In genomic region chr12:64081020-64081419, GRCh38 we compare ENCODE assay signal across 16 cellular contexts.
A peak's percentile ranks its signal among the peaks of the same experiment; 100 is the strongest.
DNase-seq lines count a peak whose midpoint lies in the region; ATAC-seq and TF ChIP-seq lines count a peak whose summit lies in the region.
"Had no signal": no experiment of that assay in that cellular context is flagged by ENCODE, and none has a peak within 500 bp of the region (broad histone marks: within the 10 kb centered on the region; RNA-seq: fewer than 3 reads in every experiment).

No MANE protein-coding gene starts in this region.

- H3K4me1 ChIP-seq in HUES6 (ENCODE audit: control insufficient read depth, insufficient read depth, low read length) (peaks cover 12% of the 10 kb centered on the region), breast epithelium (no peaks in the 10 kb centered on the region), left lung (peaks cover 0 to 13% of the 10 kb centered on the region in 2 donors), thyroid gland (peaks cover 40% of the 10 kb centered on the region in 2 donors)

- H3K9me3 Mint-ChIP-seq in stimulated activated memory B cell treated with anti-CD40 and anti-IgM and Interleukin-4, amounts not matched to agents 10 μg/mL and 1 μg/mL and 100 μg/mL, for 72 hours, result no peaks in the 10 kb centered on the region
- H3K9me3 Mint-ChIP-seq: T-helper 1 cell treated with Interleukin-12 subunit alpha and Interleukin-12 subunit beta and Interleukin-4 antibody, amounts not matched to agents 30 μg/mL and 1 μg/mL, for 36 hours had no signal

- no peak overlapping the region for H3K27ac Mint-ChIP-seq in stimulated activated memory B cell treated with anti-CD40 and anti-IgM and Interleukin-4, amounts not matched to agents 10 μg/mL and 1 μg/mL and 100 μg/mL, for 72 hours
- H3K27ac Mint-ChIP-seq: naive thymus-derived CD8-positive, alpha-beta T cell; stimulated activated naive B cell treated with anti-CD40 and anti-IgM and Interleukin-4, amounts not matched to agents 10 μg/mL and 1 μg/mL and 100 μg/mL, for 72 hours; T-helper 1 cell treated with Interleukin-12 subunit alpha and Interleukin-12 subunit beta and Interleukin-4 antibody, amounts not matched to agents 30 μg/mL and 1 μg/mL, for 36 hours had no signal

- H3K27me3 ChIP-seq in HUES6 (ENCODE audit: control insufficient read depth, insufficient read depth, low read length) (no peaks in the 10 kb centered on the region), breast epithelium (no peaks in the 10 kb centered on the region), left lung (no peaks in the 10 kb centered on the region), thyroid gland (no peaks in the 10 kb centered on the region)
- H3K27me3 ChIP-seq: gastrocnemius medialis had no signal

- no peak overlapping the region for H3K4me3 Mint-ChIP-seq in stimulated activated memory B cell treated with anti-CD40 and anti-IgM and Interleukin-4, amounts not matched to agents 10 μg/mL and 1 μg/mL and 100 μg/mL, for 72 hours
- H3K4me3 Mint-ChIP-seq: naive thymus-derived CD8-positive, alpha-beta T cell; stimulated activated naive B cell treated with anti-CD40 and anti-IgM and Interleukin-4, amounts not matched to agents 10 μg/mL and 1 μg/mL and 100 μg/mL, for 72 hours; T-helper 1 cell treated with Interleukin-12 subunit alpha and Interleukin-12 subunit beta and Interleukin-4 antibody, amounts not matched to agents 30 μg/mL and 1 μg/mL, for 36 hours had no signal

- no peaks in the 10 kb centered on the region for H3K27me3 Mint-ChIP-seq in stimulated activated memory B cell treated with anti-CD40 and anti-IgM and Interleukin-4, amounts not matched to agents 10 μg/mL and 1 μg/mL and 100 μg/mL, for 72 hours
- H3K27me3 Mint-ChIP-seq: stimulated activated naive B cell treated with anti-CD40 and anti-IgM and Interleukin-4, amounts not matched to agents 10 μg/mL and 1 μg/mL and 100 μg/mL, for 72 hours had no signal

- 91 to 96% methylated on average over 1 of the region's 1 CpG for WGBS in thyroid gland, 2 donors

- TF ChIP-seq CTCF in breast epithelium (IDR thresholded peaks at IDR 0.05) (no peak), left lung (IDR thresholded peaks at IDR 0.05) (no peak), thyroid gland (IDR thresholded peaks at IDR 0.05) (no peak)

- H3K4me3 ChIP-seq in HUES6 (ENCODE audit: low read depth, low read length) (no peak overlapping the region), breast epithelium (no peak overlapping the region), left lung (no peak overlapping the region), thyroid gland (replicated peaks in 1 of 3) (no peak overlapping the region)
- H3K4me3 ChIP-seq: gastrocnemius medialis had no signal

- no peaks in the 10 kb centered on the region; the same call in 1 of the 2 replicates for H3K36me3 ChIP-seq in HUES6 (ENCODE audit: control insufficient read depth, insufficient read depth, low read length)
- H3K36me3 ChIP-seq in breast epithelium, result no peaks in the 10 kb centered on the region
- H3K36me3 ChIP-seq in left lung, result no peaks in the 10 kb centered on the region
- H3K36me3 ChIP-seq in thyroid gland, result no peaks in the 10 kb centered on the region
- H3K36me3 ChIP-seq: gastrocnemius medialis had no signal

- H3K9ac ChIP-seq in HUES6 (ENCODE audit: low read length), result no peak overlapping the region

- H3K36me3 Mint-ChIP-seq in stimulated activated memory B cell treated with anti-CD40 and anti-IgM and Interleukin-4, amounts not matched to agents 10 μg/mL and 1 μg/mL and 100 μg/mL, for 72 hours, result no peaks in the 10 kb centered on the region
- H3K36me3 Mint-ChIP-seq: naive thymus-derived CD8-positive, alpha-beta T cell; stimulated activated naive B cell treated with anti-CD40 and anti-IgM and Interleukin-4, amounts not matched to agents 10 μg/mL and 1 μg/mL and 100 μg/mL, for 72 hours had no signal

- no peaks in the 10 kb centered on the region for H3K4me1 Mint-ChIP-seq in stimulated activated memory B cell treated with anti-CD40 and anti-IgM and Interleukin-4, amounts not matched to agents 10 μg/mL and 1 μg/mL and 100 μg/mL, for 72 hours
- H3K4me1 Mint-ChIP-seq: naive thymus-derived CD8-positive, alpha-beta T cell; stimulated activated naive B cell treated with anti-CD40 and anti-IgM and Interleukin-4, amounts not matched to agents 10 μg/mL and 1 μg/mL and 100 μg/mL, for 72 hours had no signal

- 0 out of 2 replicates have a peak overlapping the region, but pooled peaks have one; percentile 25 for H3K27ac ChIP-seq in HUES6 (ENCODE audit: low read depth, low read length)
- peak overlapping the region; percentile 68 to 71 for H3K27ac ChIP-seq in breast epithelium
- peak overlapping the region; percentile 38 to 49 for H3K27ac ChIP-seq in left lung
- peak overlapping the region; percentile 87 to 91 (median 88) for H3K27ac ChIP-seq in thyroid gland
- H3K27ac ChIP-seq: gastrocnemius medialis had no signal

- DNase-seq in breast epithelium (ENCODE audit: low spot score in 2 of 2), result no peak
- no peak for DNase-seq in left lung
- no peak for DNase-seq in thyroid gland
- no peak for DNase-seq in NCI-H510A treated with DMSO at 0.1 percent for 48 hours (lab: John Stamatoyannopoulos, UW)
- DNase-seq in central memory CD4-positive, alpha-beta T cell, result no peak
- DNase-seq: activated CD4-positive, CD25-positive, alpha-beta regulatory T cell; activated effector memory CD4-positive, alpha-beta T cell treated with anti-CD3 and anti-CD28 coated beads, Interleukin-2, amount 50 U/mL, for 16 hours; gastrocnemius medialis; naive thymus-derived CD8-positive, alpha-beta T cell; NCI-H187 treated with DMSO at 0.1 percent for 48 hours; SIG-M5; stimulated activated naive B cell treated with anti-CD40 and anti-IgM and Interleukin-4, amounts not matched to agents 10 μg/mL and 1 μg/mL and 100 μg/mL, for 72 hours had no signal

- H3K9me3 ChIP-seq in HUES6 (ENCODE audit: control insufficient read depth, insufficient read depth, low read depth, low read length), result peaks cover under 1% of the 10 kb centered on the region; the same call in 1 of the 2 replicates
- H3K9me3 ChIP-seq in breast epithelium, result no peaks in the 10 kb centered on the region
- H3K9me3 ChIP-seq in left lung, result no peaks in the 10 kb centered on the region
- no peaks in the 10 kb centered on the region for H3K9me3 ChIP-seq in thyroid gland
- H3K9me3 ChIP-seq: gastrocnemius medialis had no signal

- intact Hi-C loops in breast epithelium (cut with DNase I; ENCODE audit: low total_unique reads) (no loop called here), left lung (cut with DNase I) (no loop called here), thyroid gland (cut with DNase I) (loop anchor here (10.0 kb wide), 1 partner anchor 236 kb away; the partner anchor contains the start of gene SRGAP1)

- ATAC-seq in left lung, result peak; percentile 18
- no peak for ATAC-seq in stimulated activated memory B cell treated with anti-CD40 and anti-IgM and Interleukin-4, amounts not matched to agents 10 μg/mL and 1 μg/mL and 100 μg/mL, for 72 hours
- no peak for ATAC-seq in HG03469 (IDR thresholded peaks at IDR 0.05; ENCODE audit: unreplicated experiment)
- ATAC-seq: gastrocnemius medialis; naive thymus-derived CD8-positive, alpha-beta T cell; stimulated activated naive B cell treated with anti-CD40 and anti-IgM and Interleukin-4, amounts not matched to agents 10 μg/mL and 1 μg/mL and 100 μg/mL, for 72 hours had no signal

- TF ChIP-seq POLR2A in breast epithelium (IDR thresholded peaks at IDR 0.05) (no peak), thyroid gland (IDR thresholded peaks at IDR 0.05) (no peak)

Comparison
In these comparisons a context has a peak if more than half of its experiments do, and no peak if none do; other contexts are left out.
1. H3K27ac ChIP-seq: peak in every context shown above with its lines; median percentile 88 in thyroid gland; 70 in breast epithelium; 44 in left lung; 25 in HUES6.